11 cellular contexts compared by ENCODE assay signal in genomic region chrX:25015486-25016360, GRCh38. TPM values are rescaled to one million over a fixed set of nuclear protein-coding genes. Genes with fewer than 3 reads are reported as not detected.
DNase-seq lines count a peak whose midpoint lies in the region; ATAC-seq, FAIRE-seq and TF ChIP-seq lines count a peak whose summit lies in the region.
"Had no signal": no experiment of that assay in that cellular context is flagged by ENCODE, and none has a peak within 500 bp of the region (broad histone marks: within the 10 kb centered on the region; RNA-seq: fewer than 3 reads in every experiment).

TSS of gene ARX (minus strand) at chrX:25015965. CDS start at chrX:25015737, 228 bp downstream.

- H3K4me1 ChIP-seq in IMR-90 (ENCODE audit: control insufficient read depth, insufficient read depth, low read length) = no peaks in the 10 kb centered on the region; the same call in 1 of the 2 replicates
- peaks cover 0 to 34% of the 10 kb centered on the region in 2 experiments; a peak in 2 of 5 replicates for H3K4me1 ChIP-seq in K562 (replicated peaks in 1 of 2; ENCODE audit: control insufficient read depth in 2 of 2, insufficient read depth in 2 of 2, low read length in 2 of 2)

- no peak within 1 kb of the TSS for H2BK120ac ChIP-seq in IMR-90 (ENCODE audit: low read depth, low read length)

- H4K5ac ChIP-seq in IMR-90 (ENCODE audit: low read depth, low read length) = no peak within 1 kb of the TSS

- H2BK20ac ChIP-seq in IMR-90 (ENCODE audit: low read depth, low read length) = no peak within 1 kb of the TSS

- H3K56ac ChIP-seq in IMR-90 (ENCODE audit: extremely low read depth, insufficient read depth, low read length) = no peak within 1 kb of the TSS

- H3K18ac ChIP-seq in IMR-90 (ENCODE audit: low read depth, low read length) = no peak within 1 kb of the TSS

- no peak within 1 kb of the TSS for H3K4me3 Mint-ChIP-seq in activated CD4-positive, alpha-beta T cell treated with anti-CD3 and anti-CD28 coated beads, Interleukin-2, amount 10 ng/mL, durations not matched to agents 24 days and 14 days
- H3K4me3 Mint-ChIP-seq in immature natural killer cell = peak within 1 kb of the TSS in 4 of 5 donors; percentile 21 to 58 (median 46)
- H3K4me3 Mint-ChIP-seq in HFFc6 = no peak within 1 kb of the TSS

- DNase-seq in activated CD4-positive, alpha-beta T cell treated with anti-CD3 and anti-CD28 coated beads, Interleukin-2, amount 10 ng/mL, durations not matched to agents 24 days and 14 days = peak; percentile 69
- no peak for DNase-seq in activated CD4-positive, alpha-beta T cell treated with anti-CD3 and anti-CD28 coated beads for 4 hours
- DNase-seq in IMR-90 (peak; percentile 42), K562 (ENCODE audit: extremely low read depth in 1 of 4, low spot score in 3 of 4) (peak; percentile 65 to 92 (median 91)), immature natural killer cell (peak in 1 of 3 donors; percentile 26), HEK293T (ENCODE audit: extremely low spot score) (no peak), HFFc6 (no peak)
- peak; percentile 37 for DNase-seq in stimulated activated naive CD8-positive, alpha-beta T cell treated with anti-CD3 and anti-CD28 coated beads, Interleukin-15, Interleukin-2, amounts not matched to agents 100 U/mL and 50 U/mL, for 24 hours
- DNase-seq: T-cell had no signal

- H3K36me3 Mint-ChIP-seq in activated CD4-positive, alpha-beta T cell treated with anti-CD3 and anti-CD28 coated beads, Interleukin-2, amount 10 ng/mL, durations not matched to agents 24 days and 14 days (ENCODE audit: low read depth) = peaks cover under 1% of the 10 kb centered on the region
- H3K36me3 Mint-ChIP-seq in immature natural killer cell = no peaks in the 10 kb centered on the region
- H3K36me3 Mint-ChIP-seq in HFFc6 (ENCODE audit: low read depth) = no peaks in the 10 kb centered on the region
- H3K36me3 Mint-ChIP-seq: T-cell had no signal

- no peaks in the 10 kb centered on the region for H3K9me1 ChIP-seq in IMR-90 (ENCODE audit: insufficient read depth, low read length)
- H3K9me1 ChIP-seq in K562 (ENCODE audit: control insufficient read depth, insufficient read depth, low read length) = no peaks in the 10 kb centered on the region

- H3K9me3 Mint-ChIP-seq in activated CD4-positive, alpha-beta T cell treated with anti-CD3 and anti-CD28 coated beads, Interleukin-2, amount 10 ng/mL, durations not matched to agents 24 days and 14 days = no peaks in the 10 kb centered on the region
- H3K9me3 Mint-ChIP-seq in immature natural killer cell (peaks cover 0 to 4% (median 0%) of the 10 kb centered on the region in 6 donors), HFFc6 (no peaks in the 10 kb centered on the region)
- H3K9me3 Mint-ChIP-seq: T-cell had no signal

- TF ChIP-seq CTCF in IMR-90 (conservative IDR thresholded peaks at IDR 0.05; ENCODE audit: low read depth, low read length) (no peak), K562 (IDR thresholded peaks at IDR 0.05 in 2 of 3, conservative IDR thresholded peaks at IDR 0.05 in 1 of 3; ENCODE audit: insufficient read depth in 2 of 3, low read depth in 1 of 3, low read length in 3 of 3) (no peak), HFFc6 (IDR thresholded peaks at IDR 0.05) (no peak)

- H3K79me1 ChIP-seq in IMR-90 (ENCODE audit: low read depth in 1 of 2, low read length in 2 of 2) = no peaks in the 10 kb centered on the region

- no peak within 1 kb of the TSS for H3K27ac ChIP-seq in IMR-90 (ENCODE audit: insufficient read depth, low read length)
- H3K27ac ChIP-seq in K562 (ENCODE audit: extremely low read depth, low read depth, low read length) = no peak within 1 kb of the TSS
- H3K27ac ChIP-seq: BLaER1, skin epidermis had no signal

- POLR2A ChIA-PET in IMR-90 (lab: Charles Lee; ENCODE audit: unreplicated experiment) = no interaction called here
- POLR2A ChIA-PET in K562 (lab: Yijun Ruan, JAX) = no interaction called here
- POLR2A ChIA-PET in HEK293T (lab: Yijun Ruan, JAX) = no interaction called here

- H3K9me3 ChIP-seq in IMR-90 (ENCODE audit: control insufficient read depth, insufficient read depth, low read length) (peaks cover 18% of the 10 kb centered on the region; the same call in 1 of the 2 replicates), K562 (replicated peaks; ENCODE audit: control insufficient read depth, insufficient read depth, low read depth, low read length) (no peaks in the 10 kb centered on the region)

- no peak for TF ChIP-seq EP300 in K562 (IDR thresholded peaks at IDR 0.05; ENCODE audit: low read length)

- H3K36me3 ChIP-seq in IMR-90 (ENCODE audit: control insufficient read depth, insufficient read depth, low read length) (no peaks in the 10 kb centered on the region), K562 (ENCODE audit: control insufficient read depth, insufficient read depth, low read length) (no peaks in the 10 kb centered on the region)
- H3K36me3 ChIP-seq: BLaER1 had no signal

- BruUV-seq in IMR-90 (replicated peaks; lab: Mats Ljungman, UMichigan) (no TSS peak), K562 (replicated peaks; lab: Mats Ljungman, UMichigan) (no TSS peak)

- no peak within 1 kb of the TSS for H2BK15ac ChIP-seq in IMR-90 (ENCODE audit: low read depth, low read length)

- H4K20me1 ChIP-seq in IMR-90 (ENCODE audit: insufficient read depth, low read length) (no peaks in the 10 kb centered on the region; the same call in 1 of the 2 replicates), K562 (replicated peaks; ENCODE audit: control insufficient read depth, insufficient read depth, low read length) (no peaks in the 10 kb centered on the region)

- WGBS in IMR-90 (ENCODE audit: extremely low coverage in 2 of 2, insufficient read length in 1 of 2), 2 experiments = 23% methylated on average over 13 of the region's 58 CpGs; no CpG with 5 or more reads in 1 of the 2 experiments
- 40% methylated on average over 19 of the region's 58 CpGs for WGBS in K562 (ENCODE audit: insufficient coverage, low coverage, missing lambda C conversion rate)

- peak within 1 kb of the TSS; percentile 13; the same call in 1 of the 2 replicates for H3K4me2 ChIP-seq in IMR-90 (ENCODE audit: low read depth, low read length)
- H3K4me2 ChIP-seq in K562 (ENCODE audit: insufficient read depth, low read length) = no peak within 1 kb of the TSS; the same call in 1 of the 2 replicates
- H3K4me2 ChIP-seq: BLaER1 had no signal

- H3K9ac ChIP-seq in IMR-90 (ENCODE audit: low read depth, low read length) (no peak within 1 kb of the TSS), K562 (ENCODE audit: insufficient read depth in 1 of 2, low read depth in 2 of 2, low read length in 2 of 2) (0 out of 4 replicates have a peak within 1 kb of the TSS, but pooled peaks of 1 of the 2 experiments have one; percentile 40)
- H3K9ac ChIP-seq: BLaER1 had no signal

- CTCF ChIA-PET in IMR-90 (lab: Yijun Ruan, JAX) = no interaction called here
- CTCF ChIA-PET in K562 (lab: Yijun Ruan, JAX; ENCODE audit: low intra/inter-chr PET ratio) = interaction anchor here (0.6 kb wide), 1 partner anchor 26 kb away, joined by 3 read pairs; no protein-coding TSS in a partner anchor
- CTCF ChIA-PET in HEK293T (lab: Yijun Ruan, JAX) = interaction anchor here (0.6 kb wide), 1 partner anchor 263 kb away, joined by 3 read pairs; no protein-coding TSS in a partner anchor

- H2AFZ ChIP-seq in IMR-90 (replicated peaks; ENCODE audit: low read length, poor library complexity) (no peak within 1 kb of the TSS), K562 (ENCODE audit: low read depth, low read length) (0 out of 2 replicates have a peak within 1 kb of the TSS, but pooled peaks have one; percentile 55)

- in situ Hi-C loops in IMR-90 (cut with MboI; ENCODE audit: low sequenced_read_pairs) (no loop called here), K562 (cut with MboI) (no loop called here)

- H4K91ac ChIP-seq in IMR-90 (ENCODE audit: insufficient read depth, low read depth, low read length) = no peak within 1 kb of the TSS

- intact Hi-C loops in activated CD4-positive, alpha-beta T cell treated with anti-CD3 and anti-CD28 coated beads, Interleukin-2, amount 10 ng/mL, durations not matched to agents 24 days and 14 days (cut with micrococcal nuclease) = loop anchor here (10.0 kb wide), 1 partner anchor 1681 kb away; the partner anchor contains the start of gene PTCHD1
- intact Hi-C loops in IMR-90 (cut with micrococcal nuclease) = no loop called here
- intact Hi-C loops in K562 (cut with micrococcal nuclease) = loop anchor here (5.0 kb wide), 1 partner anchor 618 kb away; no protein-coding TSS in a partner anchor

- no peak for FAIRE-seq in K562 (lab: Jason Lieb, UNC)

- H2AK5ac ChIP-seq in IMR-90 (ENCODE audit: low read depth, low read length) = no peak within 1 kb of the TSS

- H2AK9ac ChIP-seq in IMR-90 (replicated peaks; ENCODE audit: low read depth, low read length, poor library complexity) = no peak within 1 kb of the TSS

- H3K4me1 Mint-ChIP-seq in activated CD4-positive, alpha-beta T cell treated with anti-CD3 and anti-CD28 coated beads, Interleukin-2, amount 10 ng/mL, durations not matched to agents 24 days and 14 days = peaks cover 15% of the 10 kb centered on the region
- H3K4me1 Mint-ChIP-seq in immature natural killer cell = peaks cover 20 to 22% of the 10 kb centered on the region in 2 donors
- peaks cover 5% of the 10 kb centered on the region; the same call in 1 of the 2 replicates for H3K4me1 Mint-ChIP-seq in HFFc6 (ENCODE audit: low read depth)

- ATAC-seq in IMR-90 (ENCODE audit: low read depth) = peak; percentile 76
- ATAC-seq in K562 = peak; percentile 91
- ATAC-seq in stimulated activated naive CD8-positive, alpha-beta T cell treated with anti-CD3 and anti-CD28 coated beads, Interleukin-15, Interleukin-2, amounts not matched to agents 100 U/mL and 50 U/mL, for 24 hours = peak; percentile 86

- peaks cover 64% of the 10 kb centered on the region for H3K27me3 Mint-ChIP-seq in activated CD4-positive, alpha-beta T cell treated with anti-CD3 and anti-CD28 coated beads, Interleukin-2, amount 10 ng/mL, durations not matched to agents 24 days and 14 days
- peaks cover 14 to 52% (median 15%) of the 10 kb centered on the region in 3 donors for H3K27me3 Mint-ChIP-seq in immature natural killer cell (ENCODE audit: low read depth in 3 of 3)
- H3K27me3 Mint-ChIP-seq in HFFc6 (ENCODE audit: insufficient read depth) = peaks cover 33% of the 10 kb centered on the region

- no peak within 1 kb of the TSS for H4K8ac ChIP-seq in IMR-90 (ENCODE audit: low read depth in 2 of 2, low read length in 2 of 2)

- no peaks in the 10 kb centered on the region for H3K79me2 ChIP-seq in K562 (ENCODE audit: control insufficient read depth, insufficient read depth, low read length)

- dilution Hi-C loops in IMR-90 (cut with HindIII; ENCODE audit: low sequenced_read_pairs, unreplicated experiment) = no loop called here

- no peak within 1 kb of the TSS for H3K4ac ChIP-seq in IMR-90 (ENCODE audit: low read depth, low read length)

- TF ChIP-seq RAD21 in IMR-90 (IDR thresholded peaks at IDR 0.05; ENCODE audit: low read length) (no peak), K562 (CRISPR knock-in tag; conservative IDR thresholded peaks at IDR 0.05 in 1 of 2, IDR thresholded peaks at IDR 0.05 in 1 of 2) (no peak)

- no peak within 1 kb of the TSS for H2BK5ac ChIP-seq in IMR-90 (ENCODE audit: low read depth, low read length, poor library complexity, severe bottlenecking)

- no peak within 1 kb of the TSS for H3K4me3 ChIP-seq in IMR-90 (ENCODE audit: insufficient read depth, low read depth, low read length)
- H3K4me3 ChIP-seq in K562 = no peak within 1 kb of the TSS
- H3K4me3 ChIP-seq: BLaER1, skin epidermis had no signal

- H3K27me3 ChIP-seq in IMR-90 (ENCODE audit: control insufficient read depth, insufficient read depth, low read length) = peaks cover 87% of the 10 kb centered on the region
- peaks cover 17 to 71% of the 10 kb centered on the region in 2 experiments for H3K27me3 ChIP-seq in K562 (ENCODE audit: control insufficient read depth in 2 of 2, insufficient read depth in 2 of 2, low read length in 2 of 2)

- TF ChIP-seq POLR2A in IMR-90 (IDR thresholded peaks at IDR 0.05; ENCODE audit: low read depth, low read length) (no peak), K562 (conservative IDR thresholded peaks at IDR 0.05) (no peak)

- H3K27ac Mint-ChIP-seq in activated CD4-positive, alpha-beta T cell treated with anti-CD3 and anti-CD28 coated beads, Interleukin-2, amount 10 ng/mL, durations not matched to agents 24 days and 14 days = peak within 1 kb of the TSS; percentile 45
- H3K27ac Mint-ChIP-seq in immature natural killer cell = no peak within 1 kb of the TSS
- H3K27ac Mint-ChIP-seq in HFFc6 = no peak within 1 kb of the TSS
- H3K27ac Mint-ChIP-seq: T-cell had no signal

- no peak within 1 kb of the TSS for H3K14ac ChIP-seq in IMR-90 (replicated peaks; ENCODE audit: low read depth, low read length)

- H3K23ac ChIP-seq in IMR-90 (ENCODE audit: low read depth, low read length) = no peak within 1 kb of the TSS

RNA-seq across cellular contexts. Expression of gene ARX, which starts in this region (rescaled TPM):
- total RNA-seq in activated CD4-positive, alpha-beta T cell treated with anti-CD3 and anti-CD28 coated beads, Interleukin-2, amount 10 ng/mL, durations not matched to agents 24 days and 14 days = not detected in 2 replicates
- not detected in 2 replicates for total RNA-seq in IMR-90 (2012; rRNA removed)
- not detected in 2 replicates for polyA plus RNA-seq in IMR-90 (2012; rRNA removed)
- polyA plus RNA-seq in IMR-90 (2012; cell fraction: cytosol; rRNA removed) = not detected in 2 replicates
- not detected in 2 replicates for polyA plus RNA-seq in IMR-90 (2012; cell fraction: nucleus; rRNA removed; ENCODE audit: low replicate concordance)
- not detected in 2 replicates for total RNA-seq in K562 (2011; cell fraction: chromatin; rRNA removed; ENCODE audit: low replicate concordance)
- total RNA-seq in K562 (2011; cell fraction: nucleolus; rRNA removed) = not detected in 2 replicates
- total RNA-seq in K562 (2011; cell fraction: nucleoplasm; rRNA removed) = not detected in 2 replicates
- total RNA-seq in K562 (2014; rRNA removed) = not detected in 2 replicates
- not detected in 2 replicates for total RNA-seq in K562 (2014; rRNA removed; fragmentation: Illumina TruSeq; extraction: Trizol)
- not detected in 2 replicates for total RNA-seq in K562 (2015; rRNA removed; fragmentation: Illumina TruSeq; extraction: Trizol)
- total RNA-seq in K562 (2021) = not detected in 2 replicates
- polyA plus RNA-seq in K562 (2011; rRNA removed) = not detected in 2 replicates
- 0.04 TPM in 1 of 2 replicates, not detected in the other for polyA plus RNA-seq in K562 (2011; cell fraction: cytosol; rRNA removed)
- not detected in 2 replicates for polyA plus RNA-seq in K562 (2011; cell fraction: nucleus; rRNA removed)
- polyA plus RNA-seq in K562 (2012) = not detected in 2 replicates
- polyA plus RNA-seq in K562 (2014; fragmentation: Illumina TruSeq; extraction: Trizol) = not detected in 2 replicates
- not detected for polyA plus RNA-seq in K562 (2014; fragmentation: Nextera tagmentation; extraction: Ambion mirVana)
- 0.03 TPM in 1 of 2 replicates, not detected in the other for polyA plus RNA-seq in K562 (2014; rRNA removed)
- not detected in 2 replicates for polyA minus RNA-seq in K562 (2011; rRNA and poly(A)+ RNA removed)
- polyA minus RNA-seq in K562 (2011; cell fraction: cytosol; rRNA and poly(A)+ RNA removed) = not detected in 2 replicates
- polyA minus RNA-seq in K562 (2011; cell fraction: nucleus; rRNA and poly(A)+ RNA removed) = not detected in 2 replicates
- not detected for polyA plus RNA-seq in immature natural killer cell
- not detected for total RNA-seq in HFFc6 (2021; fragmentation: NEBNext Ultra II Directional; extraction: Animal tissue kit (Norgen Biotek cat#: 25700))
- total RNA-seq: T-cell had no signal

Comparison
In these comparisons a context has a peak if more than half of its experiments do, and no peak if none do; other contexts are left out.
1. Peak in DNase-seq in activated CD4-positive, alpha-beta T cell treated with anti-CD3 and anti-CD28 coated beads, Interleukin-2, amount 10 ng/mL, durations not matched to agents 24 days and 14 days; RNA of the gene not detected or under 1 TPM.
2. Peak in DNase-seq, ATAC-seq and H3K4me2 ChIP-seq in IMR-90; RNA of the gene not detected or under 1 TPM.
3. Peak in DNase-seq and ATAC-seq in K562; RNA of the gene not detected or under 1 TPM.
4. H3K4me3 Mint-ChIP-seq: peak in immature natural killer cell (4 of 5); none in activated CD4-positive, alpha-beta T cell treated with anti-CD3 and anti-CD28 coated beads, Interleukin-2, amount 10 ng/mL, durations not matched to agents 24 days and 14 days (single experiment) and HFFc6 (single experiment).
5. Peak in every context shown above with its lines, with median percentiles within 50 percentile points of each other: ATAC-seq.